In the genomic region with DNA sequence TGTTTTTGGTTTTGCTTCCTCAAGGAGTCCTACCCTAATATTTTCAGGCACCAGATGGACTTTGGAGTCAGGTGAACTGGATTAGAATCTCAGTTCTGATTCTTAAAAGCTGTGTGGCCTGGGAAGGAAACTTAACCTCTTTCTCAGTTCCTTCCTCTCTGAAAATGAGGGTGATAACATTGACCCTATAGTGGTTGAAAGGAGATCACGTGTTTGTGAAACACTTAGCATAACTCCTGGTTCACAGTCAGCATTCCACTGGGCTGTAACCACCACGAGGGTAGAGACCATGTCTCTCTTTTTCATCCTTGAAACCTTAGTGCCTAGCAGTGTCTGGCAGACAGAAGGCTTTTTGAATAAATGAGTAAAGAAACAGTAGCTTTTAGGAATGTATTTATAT, we compare ENCODE assay signal across 14 cellular contexts. TPM values are rescaled to one million over a fixed set of nuclear protein-coding genes. Genes with fewer than 3 reads are reported as not detected.
DNase-seq lines count a peak whose midpoint lies in the region; ATAC-seq, FAIRE-seq and TF ChIP-seq lines count a peak whose summit lies in the region.
"Had no signal": no experiment of that assay in that cellular context is flagged by ENCODE, and none has a peak within 500 bp of the region (broad histone marks: within the 10 kb centered on the region; RNA-seq: fewer than 3 reads in every experiment).

No MANE protein-coding gene starts in this region.

- TF ChIP-seq POLR2A in K562 (conservative IDR thresholded peaks at IDR 0.05) = no peak

- BruUV-seq in K562 (replicated peaks; lab: Mats Ljungman, UMichigan) = no TSS peak

- no peaks in the 10 kb centered on the region for H4K20me1 ChIP-seq in K562 (replicated peaks; ENCODE audit: control insufficient read depth, insufficient read depth, low read length)

- no peaks in the 10 kb centered on the region for H3K79me2 ChIP-seq in K562 (ENCODE audit: control insufficient read depth, insufficient read depth, low read length)

- no peak overlapping the region for H3K9ac ChIP-seq in K562 (ENCODE audit: insufficient read depth in 1 of 2, low read depth in 2 of 2, low read length in 2 of 2)

- H2AFZ ChIP-seq in K562 (ENCODE audit: low read depth, low read length) = no peak overlapping the region

- ATAC-seq in GM18867 (IDR thresholded peaks at IDR 0.05; ENCODE audit: unreplicated experiment) (peak; percentile 67), GM21529 (IDR thresholded peaks at IDR 0.05; ENCODE audit: unreplicated experiment) (peak; percentile 87), HG03095 (IDR thresholded peaks at IDR 0.05; ENCODE audit: unreplicated experiment) (peak; percentile 69), K562 (peak; percentile 24; the same call in 2 of the 3 replicates)
- ATAC-seq: stimulated activated effector memory CD8-positive, alpha-beta T cell treated with anti-CD3 and anti-CD28 coated beads, Interleukin-12 subunit alpha, Interleukin-12 subunit beta, amount 100 ng/mL, for 72 hours had no signal

- TF ChIP-seq CTCF in K562 (IDR thresholded peaks at IDR 0.05 in 2 of 3, conservative IDR thresholded peaks at IDR 0.05 in 1 of 3; ENCODE audit: insufficient read depth in 2 of 3, low read depth in 1 of 3, low read length in 3 of 3) (no peak), right atrium auricular region (IDR thresholded peaks at IDR 0.05) (no peak)

- H3K36me3 Mint-ChIP-seq in immature natural killer cell = no peaks in the 10 kb centered on the region
- H3K36me3 Mint-ChIP-seq: activated naive CD4-positive, alpha-beta T cell treated with anti-CD3 and anti-CD28 coated beads, Interleukin-2, amount 50 U/mL, for 24 hours; stimulated activated effector memory CD8-positive, alpha-beta T cell treated with anti-CD3 and anti-CD28 coated beads, Interleukin-12 subunit alpha, Interleukin-12 subunit beta, amount 100 ng/mL, for 72 hours had no signal

- no peaks in the 10 kb centered on the region for H3K4me1 Mint-ChIP-seq in immature natural killer cell
- H3K4me1 Mint-ChIP-seq: activated naive CD4-positive, alpha-beta T cell treated with anti-CD3 and anti-CD28 coated beads, Interleukin-2, amount 50 U/mL, for 24 hours; stimulated activated effector memory CD8-positive, alpha-beta T cell treated with anti-CD3 and anti-CD28 coated beads, Interleukin-12 subunit alpha, Interleukin-12 subunit beta, amount 100 ng/mL, for 72 hours had no signal

- intact Hi-C loops in K562 (cut with micrococcal nuclease) = loop anchor here (5.0 to 10.0 kb wide), 3 partner anchors 293 to 643 kb away; a partner anchor contains a TSS

- CTCF ChIA-PET in K562 (lab: Yijun Ruan, JAX; ENCODE audit: low intra/inter-chr PET ratio) = interaction anchor here (0.9 to 3.2 kb wide), 2 partner anchors 745 to 755 kb away, joined by 3 to 28 read pairs; no protein-coding TSS in a partner anchor

- no peak for TF ChIP-seq RAD21 in K562 (CRISPR knock-in tag; conservative IDR thresholded peaks at IDR 0.05 in 1 of 2, IDR thresholded peaks at IDR 0.05 in 1 of 2)

- TF ChIP-seq EP300 in K562 (IDR thresholded peaks at IDR 0.05; ENCODE audit: low read length) = no peak

- POLR2A ChIA-PET in K562 (lab: Yijun Ruan, JAX) = interaction anchor here (1.3 to 2.0 kb wide), 2 partner anchors 8 to 47 kb away, joined by 3 to 11 read pairs; a partner anchor contains a TSS

- in situ Hi-C loops in K562 (cut with MboI) = no loop called here

- WGBS in K562 (ENCODE audit: insufficient coverage, low coverage, missing lambda C conversion rate) = 0% methylated on average over 2 of the region's 2 CpGs

- H3K4me3 ChIP-seq in K562 (no peak overlapping the region), right atrium auricular region (no peak overlapping the region), H7 (ENCODE audit: insufficient read depth, low read depth, low read length) (no peak overlapping the region)
- H3K4me3 ChIP-seq: MG63 had no signal

- H3K9me3 ChIP-seq in K562 (replicated peaks; ENCODE audit: control insufficient read depth, insufficient read depth, low read depth, low read length) (no peaks in the 10 kb centered on the region), right atrium auricular region (no peaks in the 10 kb centered on the region)
- H3K9me3 ChIP-seq: MG63 had no signal

- H3K27me3 ChIP-seq in K562 (ENCODE audit: control insufficient read depth in 2 of 2, insufficient read depth in 2 of 2, low read length in 2 of 2) = peaks cover 11 to 19% of the 10 kb centered on the region in 2 experiments
- H3K27me3 ChIP-seq in right atrium auricular region = no peaks in the 10 kb centered on the region
- no peaks in the 10 kb centered on the region for H3K27me3 ChIP-seq in H7 (ENCODE audit: control insufficient read depth, insufficient read depth, low read length)
- H3K27me3 ChIP-seq: MG63 had no signal

- no peak overlapping the region for H3K27ac ChIP-seq in K562 (ENCODE audit: extremely low read depth, low read depth, low read length)
- no peak overlapping the region for H3K27ac ChIP-seq in right atrium auricular region

- no peak for FAIRE-seq in K562 (lab: Jason Lieb, UNC)

- H3K4me3 Mint-ChIP-seq in immature natural killer cell = no peak overlapping the region
- H3K4me3 Mint-ChIP-seq: activated naive CD4-positive, alpha-beta T cell treated with anti-CD3 and anti-CD28 coated beads, Interleukin-2, amount 50 U/mL, for 24 hours; stimulated activated effector memory CD8-positive, alpha-beta T cell treated with anti-CD3 and anti-CD28 coated beads, Interleukin-12 subunit alpha, Interleukin-12 subunit beta, amount 100 ng/mL, for 72 hours had no signal

- H3K36me3 ChIP-seq in K562 (ENCODE audit: control insufficient read depth, insufficient read depth, low read length) = no peaks in the 10 kb centered on the region
- no peaks in the 10 kb centered on the region for H3K36me3 ChIP-seq in right atrium auricular region
- no peaks in the 10 kb centered on the region for H3K36me3 ChIP-seq in H7 (replicated peaks; ENCODE audit: control insufficient read depth, insufficient read depth, low read length)
- H3K36me3 ChIP-seq: MG63 had no signal

- DNase-seq in K562 (ENCODE audit: extremely low read depth in 1 of 4, low spot score in 3 of 4) = no peak
- no peak for DNase-seq in GM19238 (ENCODE audit: insufficient read length, low spot score)
- DNase-seq in immature natural killer cell = no peak
- no peak for DNase-seq in right atrium auricular region (ENCODE audit: low spot score)
- no peak for DNase-seq in H7
- DNase-seq: cerebellar nuclear complex, MG63, midbrain, T1000 had no signal

- H3K9me1 ChIP-seq in K562 (ENCODE audit: control insufficient read depth, insufficient read depth, low read length) = no peaks in the 10 kb centered on the region

- no peak overlapping the region for H3K4me2 ChIP-seq in K562 (ENCODE audit: insufficient read depth, low read length)

- H3K4me1 ChIP-seq in K562 (replicated peaks in 1 of 2; ENCODE audit: control insufficient read depth in 2 of 2, insufficient read depth in 2 of 2, low read length in 2 of 2) = no peaks in the 10 kb centered on the region; a peak in 1 of 5 replicates
- H3K4me1 ChIP-seq in right atrium auricular region = no peaks in the 10 kb centered on the region

- H3K27me3 Mint-ChIP-seq in immature natural killer cell (ENCODE audit: low read depth in 3 of 3) = peaks cover 3 to 9% (median 3%) of the 10 kb centered on the region in 3 donors

- no peaks in the 10 kb centered on the region for H3K9me3 Mint-ChIP-seq in immature natural killer cell
- H3K9me3 Mint-ChIP-seq: activated naive CD4-positive, alpha-beta T cell treated with anti-CD3 and anti-CD28 coated beads, Interleukin-2, amount 50 U/mL, for 24 hours; stimulated activated effector memory CD8-positive, alpha-beta T cell treated with anti-CD3 and anti-CD28 coated beads, Interleukin-12 subunit alpha, Interleukin-12 subunit beta, amount 100 ng/mL, for 72 hours had no signal

- no peak overlapping the region for H3K27ac Mint-ChIP-seq in immature natural killer cell
- H3K27ac Mint-ChIP-seq: activated naive CD4-positive, alpha-beta T cell treated with anti-CD3 and anti-CD28 coated beads, Interleukin-2, amount 50 U/mL, for 24 hours; stimulated activated effector memory CD8-positive, alpha-beta T cell treated with anti-CD3 and anti-CD28 coated beads, Interleukin-12 subunit alpha, Interleukin-12 subunit beta, amount 100 ng/mL, for 72 hours had no signal

RNA-seq across cellular contexts. Expression of a gene that starts 16.7 kb away (rescaled TPM):
- 0.81 and 4.6 TPM in 2 replicates for total RNA-seq in K562 (2011; cell fraction: chromatin; rRNA removed; ENCODE audit: low replicate concordance)
- total RNA-seq in K562 (2011; cell fraction: nucleolus; rRNA removed) = 0.33 and 2.5 TPM in 2 replicates
- 3.2 and 5.6 TPM in 2 replicates for total RNA-seq in K562 (2011; cell fraction: nucleoplasm; rRNA removed)
- 0.36 and 0.94 TPM in 2 replicates for total RNA-seq in K562 (2014; rRNA removed)
- 0.58 and 1.5 TPM in 2 replicates for total RNA-seq in K562 (2014; rRNA removed; fragmentation: Illumina TruSeq; extraction: Trizol)
- 0.87 and 1.6 TPM in 2 replicates for total RNA-seq in K562 (2015; rRNA removed; fragmentation: Illumina TruSeq; extraction: Trizol)
- total RNA-seq in K562 (2021) = 0.53 and 0.63 TPM in 2 replicates
- 1.4 and 1.8 TPM in 2 replicates for polyA plus RNA-seq in K562 (2011; rRNA removed)
- 0.09 and 0.40 TPM in 2 replicates for polyA plus RNA-seq in K562 (2011; cell fraction: cytosol; rRNA removed)
- polyA plus RNA-seq in K562 (2011; cell fraction: nucleus; rRNA removed) = 0.72 and 1.5 TPM in 2 replicates
- polyA plus RNA-seq in K562 (2012) = 0.40 and 0.42 TPM in 2 replicates
- polyA plus RNA-seq in K562 (2014; fragmentation: Illumina TruSeq; extraction: Trizol) = 0.97 and 1.5 TPM in 2 replicates
- polyA plus RNA-seq in K562 (2014; fragmentation: Nextera tagmentation; extraction: Ambion mirVana) = under 1 TPM; 0.17 to 0.34 TPM
- 0.93 and 1.2 TPM in 2 replicates for polyA plus RNA-seq in K562 (2014; rRNA removed)
- polyA minus RNA-seq in K562 (2011; rRNA and poly(A)+ RNA removed) = 0.91 and 1.6 TPM in 2 replicates
- polyA minus RNA-seq in K562 (2011; cell fraction: cytosol; rRNA and poly(A)+ RNA removed) = 0.48 TPM in 1 of 2 replicates, not detected in the other
- 0.40 and 1.4 TPM in 2 replicates for polyA minus RNA-seq in K562 (2011; cell fraction: nucleus; rRNA and poly(A)+ RNA removed)
- under 1 TPM in 2 of 3 donors, not detected in 1; 0.36 to 0.48 TPM for polyA plus RNA-seq in immature natural killer cell
- 1 to 10 TPM; 1.0 to 1.7 TPM for total RNA-seq in right atrium auricular region
- total RNA-seq in H7 (2014; rRNA removed; shearing (Covaris generic)) = 0.18 and 0.87 TPM in 2 replicates

RNA-seq across cellular contexts. Expression of a gene that starts 47.2 kb away (rescaled TPM):
- 79.3 and 178 TPM in 2 replicates for total RNA-seq in K562 (2011; cell fraction: chromatin; rRNA removed; ENCODE audit: low replicate concordance)
- total RNA-seq in K562 (2011; cell fraction: nucleolus; rRNA removed) = 42.2 and 49.9 TPM in 2 replicates
- total RNA-seq in K562 (2011; cell fraction: nucleoplasm; rRNA removed) = 76.4 and 120 TPM in 2 replicates
- total RNA-seq in K562 (2014; rRNA removed) = 66.8 and 77.8 TPM in 2 replicates
- 73.1 and 76.1 TPM in 2 replicates for total RNA-seq in K562 (2014; rRNA removed; fragmentation: Illumina TruSeq; extraction: Trizol)
- 68.1 and 68.7 TPM in 2 replicates for total RNA-seq in K562 (2015; rRNA removed; fragmentation: Illumina TruSeq; extraction: Trizol)
- 74.2 and 75.3 TPM in 2 replicates for total RNA-seq in K562 (2021)
- 52.6 and 81.8 TPM in 2 replicates for polyA plus RNA-seq in K562 (2011; rRNA removed)
- 21.8 and 23.3 TPM in 2 replicates for polyA plus RNA-seq in K562 (2011; cell fraction: cytosol; rRNA removed)
- polyA plus RNA-seq in K562 (2011; cell fraction: nucleus; rRNA removed) = 50.5 and 53.6 TPM in 2 replicates
- 62.5 and 71.7 TPM in 2 replicates for polyA plus RNA-seq in K562 (2012)
- 66.8 and 73.3 TPM in 2 replicates for polyA plus RNA-seq in K562 (2014; fragmentation: Illumina TruSeq; extraction: Trizol)
- 10 to 100 TPM; 27.6 to 37.0 TPM for polyA plus RNA-seq in K562 (2014; fragmentation: Nextera tagmentation; extraction: Ambion mirVana)
- 70.4 and 79.2 TPM in 2 replicates for polyA plus RNA-seq in K562 (2014; rRNA removed)
- 79.3 and 80.4 TPM in 2 replicates for polyA minus RNA-seq in K562 (2011; rRNA and poly(A)+ RNA removed)
- polyA minus RNA-seq in K562 (2011; cell fraction: cytosol; rRNA and poly(A)+ RNA removed) = 20.1 and 34.4 TPM in 2 replicates
- 60.6 and 82.3 TPM in 2 replicates for polyA minus RNA-seq in K562 (2011; cell fraction: nucleus; rRNA and poly(A)+ RNA removed)
- 10 to 100 TPM; 18.8 to 43.7 (median 21.8) TPM for polyA plus RNA-seq in immature natural killer cell
- 10 to 100 TPM; 11.2 to 25.5 TPM for total RNA-seq in right atrium auricular region
- total RNA-seq in H7 (2014; rRNA removed; shearing (Covaris generic)) = 54.1 and 65.1 TPM in 2 replicates

Comparison
In these comparisons a context has a peak if more than half of its experiments do, and no peak if none do; other contexts are left out.
1. ATAC-seq: peak in every context shown above with its lines; median percentile 87 in GM21529; 69 in HG03095; 67 in GM18867; 24 in K562.